8 cellular contexts compared by ENCODE assay signal in the genomic region with DNA sequence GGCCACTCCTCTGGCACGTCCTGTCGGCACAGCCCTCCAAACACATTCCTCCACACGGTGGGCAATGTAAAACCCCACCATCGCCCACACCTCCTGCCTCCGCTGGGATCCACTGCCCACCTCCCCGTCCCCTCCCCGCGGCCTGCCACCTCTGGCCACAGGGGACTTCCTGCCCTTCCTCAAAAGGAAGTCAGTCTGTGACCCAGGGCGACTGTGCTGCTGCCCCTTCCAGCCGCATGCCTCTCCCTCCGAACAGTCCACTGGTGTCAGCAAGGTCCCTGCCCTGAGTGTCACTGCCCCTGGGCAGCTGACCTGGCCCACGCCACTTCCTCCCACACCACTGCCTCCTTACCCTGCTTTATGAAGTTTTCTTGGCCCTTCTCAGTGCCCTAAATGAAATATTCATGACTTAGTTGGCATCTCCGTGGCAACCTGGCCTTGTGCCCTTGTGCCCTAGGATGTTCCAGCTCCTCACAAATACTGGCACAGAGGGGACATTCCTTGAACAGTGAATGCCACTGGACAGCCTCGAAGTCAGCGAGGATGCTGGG. TPM values are rescaled to one million over a fixed set of nuclear protein-coding genes. Genes with fewer than 3 reads are reported as not detected.
DNase-seq lines count a peak whose midpoint lies in the region; ATAC-seq, FAIRE-seq and TF ChIP-seq lines count a peak whose summit lies in the region.

No MANE protein-coding gene starts in this region.

- no peak for TF ChIP-seq CTCF in keratinocyte (optimal IDR thresholded peaks at IDR 0.05 in 1 of 3, IDR thresholded peaks at IDR 0.05 in 1 of 3, conservative IDR thresholded peaks at IDR 0.05 in 1 of 3; ENCODE audit: extremely low read depth in 1 of 3, insufficient read depth in 2 of 3, low read length in 3 of 3)

- peaks cover 8% of the 10 kb centered on the region for H3K36me3 Mint-ChIP-seq in activated CD8-positive, alpha-beta memory T cell treated with anti-CD3 and anti-CD28 coated beads, Interleukin-2, amount 10 ng/mL, durations not matched to agents 7 days and 5 days
- peaks cover 20 to 32% of the 10 kb centered on the region in 2 donors for H3K36me3 Mint-ChIP-seq in activated naive CD4-positive, alpha-beta T cell treated with anti-CD3 and anti-CD28 coated beads, Interleukin-2, amount 50 U/mL, for 72 hours

- TF ChIP-seq POLR2A in GM18505 (IDR thresholded peaks at IDR 0.05; ENCODE audit: borderline replicate concordance, extremely low read depth, insufficient read depth, insufficient read length) = no peak

- dilution Hi-C loops in keratinocyte (cut with MboI; ENCODE audit: extremely low pct_ligation_motif_present, low sequenced_read_pairs) = no loop called here

- CTCF ChIA-PET in activated CD8-positive, alpha-beta memory T cell treated with anti-CD3 and anti-CD28 coated beads, Interleukin-2, amount 10 ng/mL, durations not matched to agents 7 days and 5 days (lab: Charles Lee) = interaction anchor here (1.5 kb wide), 1 partner anchor 33 kb away, joined by 3 read pairs; a partner anchor contains a TSS

- no peak for FAIRE-seq in keratinocyte (lab: Jason Lieb, UNC)

- no peaks in the 10 kb centered on the region for H3K9me1 ChIP-seq in keratinocyte (ENCODE audit: control insufficient read depth, extremely low read depth, insufficient read depth, low read length)

- H3K36me3 ChIP-seq in keratinocyte (ENCODE audit: control insufficient read depth in 2 of 2, extremely low read depth in 1 of 2, insufficient read depth in 2 of 2, low read length in 2 of 2) = peaks cover 0 to 1% of the 10 kb centered on the region in 2 experiments

- H4K20me1 ChIP-seq in keratinocyte (ENCODE audit: control insufficient read depth, extremely low read depth, insufficient read depth, low read length) = no peaks in the 10 kb centered on the region

- no peaks in the 10 kb centered on the region for H3K9me3 Mint-ChIP-seq in activated CD8-positive, alpha-beta memory T cell treated with anti-CD3 and anti-CD28 coated beads, Interleukin-2, amount 10 ng/mL, durations not matched to agents 7 days and 5 days (ENCODE audit: low read depth)
- H3K9me3 Mint-ChIP-seq in activated naive CD4-positive, alpha-beta T cell treated with anti-CD3 and anti-CD28 coated beads, Interleukin-2, amount 50 U/mL, for 72 hours = no peaks in the 10 kb centered on the region

- no peaks in the 10 kb centered on the region for H3K9me3 ChIP-seq in keratinocyte (ENCODE audit: control insufficient read depth, low read depth, low read length)

- no peak overlapping the region for H2AFZ ChIP-seq in keratinocyte (ENCODE audit: control insufficient read depth, low read length)

- no peaks in the 10 kb centered on the region for H3K27me3 Mint-ChIP-seq in activated CD8-positive, alpha-beta memory T cell treated with anti-CD3 and anti-CD28 coated beads, Interleukin-2, amount 10 ng/mL, durations not matched to agents 7 days and 5 days

- H3K79me2 ChIP-seq in keratinocyte (ENCODE audit: control insufficient read depth, insufficient read depth, low read length) = no peaks in the 10 kb centered on the region

- no peak for DNase-seq in activated CD8-positive, alpha-beta memory T cell treated with anti-CD3 and anti-CD28 coated beads, Interleukin-2, amount 10 ng/mL, durations not matched to agents 7 days and 5 days
- no peak for DNase-seq in activated CD8-positive, alpha-beta memory T cell treated with anti-CD3 and anti-CD28 coated beads, Interleukin-2, amount 50 U/mL, for 48 hours
- no peak for DNase-seq in activated naive CD4-positive, alpha-beta T cell treated with anti-CD3 and anti-CD28 coated beads, Interleukin-2, amount 50 U/mL, for 72 hours (ENCODE audit: low spot score in 2 of 2)
- DNase-seq in keratinocyte (ENCODE audit: low read depth, low spot score) (no peak), substantia nigra (lab: John Stamatoyannopoulos, UW) (peak in 40 of 49 donors; percentile 11 to 77 (median 50))

- peaks cover 16% of the 10 kb centered on the region for H3K4me1 ChIP-seq in keratinocyte (ENCODE audit: control insufficient read depth, extremely low read depth, insufficient read depth, low read length)

- no peak for ATAC-seq in activated CD8-positive, alpha-beta memory T cell treated with anti-CD3 and anti-CD28 coated beads, Interleukin-2, amount 10 ng/mL, durations not matched to agents 7 days and 5 days
- ATAC-seq in activated naive CD4-positive, alpha-beta T cell treated with anti-CD3 and anti-CD28 coated beads, Interleukin-2, amount 50 U/mL, for 72 hours = no peak
- ATAC-seq in HG02870 (IDR thresholded peaks at IDR 0.05; ENCODE audit: unreplicated experiment) (no peak), HG02759 (IDR thresholded peaks at IDR 0.05; ENCODE audit: unreplicated experiment) (no peak), GM18505 (IDR thresholded peaks at IDR 0.05; ENCODE audit: unreplicated experiment) (no peak)

- peak overlapping the region; percentile 88 for H3K27ac Mint-ChIP-seq in activated CD8-positive, alpha-beta memory T cell treated with anti-CD3 and anti-CD28 coated beads, Interleukin-2, amount 10 ng/mL, durations not matched to agents 7 days and 5 days
- H3K27ac Mint-ChIP-seq in activated naive CD4-positive, alpha-beta T cell treated with anti-CD3 and anti-CD28 coated beads, Interleukin-2, amount 50 U/mL, for 72 hours = peak overlapping the region; percentile 93 to 96

- no peak overlapping the region for H3K27ac ChIP-seq in keratinocyte (ENCODE audit: control insufficient read depth, insufficient read depth, low read length)
- H3K27ac ChIP-seq in substantia nigra (ENCODE audit: low read depth, low read length, poor library complexity, severe bottlenecking) = peak overlapping the region; percentile 49

- no peak overlapping the region for H3K4me3 ChIP-seq in keratinocyte (ENCODE audit: control insufficient read depth in 2 of 3, extremely low read depth in 1 of 3, insufficient read depth in 2 of 3, low read depth in 1 of 3, low read length in 3 of 3)

- peak overlapping the region; percentile 91 for H3K4me2 ChIP-seq in keratinocyte (ENCODE audit: control insufficient read depth, extremely low read depth, insufficient read depth, low read depth, low read length)

- H3K9ac ChIP-seq in keratinocyte (ENCODE audit: control insufficient read depth, extremely low read depth, insufficient read depth, low read length) = no peak overlapping the region

- peak overlapping the region; percentile 80 for H3K4me3 Mint-ChIP-seq in activated CD8-positive, alpha-beta memory T cell treated with anti-CD3 and anti-CD28 coated beads, Interleukin-2, amount 10 ng/mL, durations not matched to agents 7 days and 5 days

- no peaks in the 10 kb centered on the region for H3K27me3 ChIP-seq in keratinocyte (ENCODE audit: control insufficient read depth, extremely low read depth, insufficient read depth, low read length)

- H3K4me1 Mint-ChIP-seq in activated CD8-positive, alpha-beta memory T cell treated with anti-CD3 and anti-CD28 coated beads, Interleukin-2, amount 10 ng/mL, durations not matched to agents 7 days and 5 days = peaks cover 38% of the 10 kb centered on the region

RNA-seq across cellular contexts. Expression of a gene that starts 2.0 kb away (rescaled TPM):
- total RNA-seq in activated CD8-positive, alpha-beta memory T cell treated with anti-CD3 and anti-CD28 coated beads, Interleukin-2, amount 10 ng/mL, durations not matched to agents 7 days and 5 days = 10 to 100 TPM in 1 of 2 experiments, 1 to 10 TPM in 1; 5.2 to 12.5 TPM
- total RNA-seq in activated naive CD4-positive, alpha-beta T cell treated with anti-CD3 and anti-CD28 coated beads, Interleukin-2, amount 50 U/mL, for 72 hours = 1 to 10 TPM; 9.2 to 9.6 TPM
- polyA plus RNA-seq in keratinocyte = 0.99 to 1.6 TPM (median 1.2 TPM) in 3 replicates
- polyA plus RNA-seq in keratinocyte (2011; ENCODE audit: low read depth) = 0.27 TPM
- 0.98 and 1.1 TPM in 2 replicates for polyA plus RNA-seq in keratinocyte (2011; cell fraction: cytosol; rRNA removed)
- 1.5 and 1.7 TPM in 2 replicates for polyA plus RNA-seq in keratinocyte (2011; cell fraction: nucleus; rRNA removed)
- 1.2 and 2.7 TPM in 2 replicates for polyA plus RNA-seq in keratinocyte (2012; ENCODE audit: low replicate concordance)
- polyA minus RNA-seq in keratinocyte = 0.59 to 1.6 TPM (median 0.82 TPM) in 3 replicates
- 0.77 TPM for polyA minus RNA-seq in keratinocyte (2011; cell fraction: cytosol; rRNA and poly(A)+ RNA removed)
- 0.70 and 0.74 TPM in 2 replicates for polyA minus RNA-seq in keratinocyte (2011; cell fraction: nucleus; rRNA and poly(A)+ RNA removed)

RNA-seq across cellular contexts. Expression of a gene that starts 32.9 kb away (rescaled TPM):
- 10 to 100 TPM; 36.2 to 47.7 TPM for total RNA-seq in activated CD8-positive, alpha-beta memory T cell treated with anti-CD3 and anti-CD28 coated beads, Interleukin-2, amount 10 ng/mL, durations not matched to agents 7 days and 5 days
- total RNA-seq in activated naive CD4-positive, alpha-beta T cell treated with anti-CD3 and anti-CD28 coated beads, Interleukin-2, amount 50 U/mL, for 72 hours = 10 to 100 TPM; 28.1 to 38.7 TPM
- polyA plus RNA-seq in keratinocyte = 12.3 to 19.6 TPM (median 12.5 TPM) in 3 replicates
- polyA plus RNA-seq in keratinocyte (2011; ENCODE audit: low read depth) = 21.6 TPM
- 7.5 and 8.1 TPM in 2 replicates for polyA plus RNA-seq in keratinocyte (2011; cell fraction: cytosol; rRNA removed)
- 38.6 and 40.9 TPM in 2 replicates for polyA plus RNA-seq in keratinocyte (2011; cell fraction: nucleus; rRNA removed)
- polyA plus RNA-seq in keratinocyte (2012; ENCODE audit: low replicate concordance) = 18.7 and 31.7 TPM in 2 replicates
- 28.9 to 44.4 TPM (median 40.8 TPM) in 3 replicates for polyA minus RNA-seq in keratinocyte
- 26.7 TPM for polyA minus RNA-seq in keratinocyte (2011; cell fraction: cytosol; rRNA and poly(A)+ RNA removed)
- polyA minus RNA-seq in keratinocyte (2011; cell fraction: nucleus; rRNA and poly(A)+ RNA removed) = 36.8 and 46.0 TPM in 2 replicates

Comparison
In these comparisons a context has a peak if more than half of its experiments do, and no peak if none do; other contexts are left out.
1. DNase-seq: peak in substantia nigra (40 of 49); none in activated CD8-positive, alpha-beta memory T cell treated with anti-CD3 and anti-CD28 coated beads, Interleukin-2, amount 10 ng/mL, durations not matched to agents 7 days and 5 days (single experiment), activated CD8-positive, alpha-beta memory T cell treated with anti-CD3 and anti-CD28 coated beads, Interleukin-2, amount 50 U/mL, for 48 hours (single experiment), activated naive CD4-positive, alpha-beta T cell treated with anti-CD3 and anti-CD28 coated beads, Interleukin-2, amount 50 U/mL, for 72 hours (0 of 2) and keratinocyte (single experiment).